8 cellular contexts compared by ENCODE assay signal in genomic region chr3:48465237-48465530, GRCh38. TPM values are rescaled to one million over a fixed set of nuclear protein-coding genes. Genes with fewer than 3 reads are reported as not detected.
A peak's percentile ranks its signal among the peaks of the same experiment; 100 is the strongest.
DNase-seq lines count a peak whose midpoint lies in the region; ATAC-seq, FAIRE-seq and TF ChIP-seq lines count a peak whose summit lies in the region.

No MANE protein-coding gene starts in this region.

- H3K4me1 Mint-ChIP-seq in activated T-helper 2 cell treated with anti-CD3 and anti-CD28 coated beads, Interferon-gamma antibody, Interleukin-2, Interleukin-4, amounts not matched to agents 10 μg/mL and 5 μg/mL and 100 μg/mL, durations not matched to agents 14 hours and 24 hours and 36 hours (ENCODE audit: low read depth): peaks cover 36% of the 10 kb centered on the region

- no peak for ATAC-seq in activated CD4-positive, CD25-positive, alpha-beta regulatory T cell treated with anti-CD3 and anti-CD28 coated beads, Interleukin-2, amount 50 U/mL, for 24 hours

- TF ChIP-seq EP300 in stomach (IDR thresholded peaks at IDR 0.05): no peak

- H3K9me3 ChIP-seq in kidney (ENCODE audit: control insufficient read depth in 1 of 2, low read length in 2 of 2): no peaks in the 10 kb centered on the region
- H3K9me3 ChIP-seq in stomach: no peaks in the 10 kb centered on the region

- TF ChIP-seq CTCF in kidney (IDR thresholded peaks at IDR 0.05; ENCODE audit: borderline replicate concordance, extremely low read depth, insufficient read depth) (no peak), stomach (IDR thresholded peaks at IDR 0.05) (peak in 1 of 7 experiments; percentile 62)

- no peaks in the 10 kb centered on the region for H3K9me3 Mint-ChIP-seq in activated T-helper 2 cell treated with anti-CD3 and anti-CD28 coated beads, Interferon-gamma antibody, Interleukin-2, Interleukin-4, amounts not matched to agents 10 μg/mL and 5 μg/mL and 100 μg/mL, durations not matched to agents 14 hours and 24 hours and 36 hours

- peak overlapping the region; percentile 54 to 80 for H3K9ac ChIP-seq in kidney (ENCODE audit: low read length in 2 of 2)

- TF ChIP-seq POLR2A in stomach (IDR thresholded peaks at IDR 0.05): no peak

- H3K4me3 ChIP-seq in kidney (ENCODE audit: low read length in 2 of 2) (no peak overlapping the region), stomach (peak overlapping the region in 1 of 4 donors; percentile 49)

- intact Hi-C loops in activated T-helper 2 cell treated with anti-CD3 and anti-CD28 coated beads, Interferon-gamma antibody, Interleukin-2, Interleukin-4, amounts not matched to agents 10 μg/mL and 5 μg/mL and 100 μg/mL, durations not matched to agents 14 hours and 24 hours and 36 hours (cut with micrococcal nuclease): no loop called here
- intact Hi-C loops in kidney (cut with DNase I): loop anchor here (5.0 kb wide), 1 partner anchor 37 kb away; the partner anchor contains the start of gene SHISA5
- intact Hi-C loops in stomach (cut with DNase I; ENCODE audit: low total_unique reads): no loop called here

- H3K4me3 Mint-ChIP-seq in activated T-helper 2 cell treated with anti-CD3 and anti-CD28 coated beads, Interferon-gamma antibody, Interleukin-2, Interleukin-4, amounts not matched to agents 10 μg/mL and 5 μg/mL and 100 μg/mL, durations not matched to agents 14 hours and 24 hours and 36 hours (ENCODE audit: low read depth): peak overlapping the region; percentile 94

- no peaks in the 10 kb centered on the region for H3K27me3 ChIP-seq in stomach

- H3K36me3 Mint-ChIP-seq in activated T-helper 2 cell treated with anti-CD3 and anti-CD28 coated beads, Interferon-gamma antibody, Interleukin-2, Interleukin-4, amounts not matched to agents 10 μg/mL and 5 μg/mL and 100 μg/mL, durations not matched to agents 14 hours and 24 hours and 36 hours (ENCODE audit: low read depth): peaks cover 56% of the 10 kb centered on the region

- H3K36me3 ChIP-seq in kidney (ENCODE audit: control insufficient read depth in 1 of 2, insufficient read depth in 2 of 2, low read length in 2 of 2): peaks cover 13 to 21% of the 10 kb centered on the region in 2 donors
- H3K36me3 ChIP-seq in stomach: peaks cover 47 to 60% (median 53%) of the 10 kb centered on the region in 4 donors

- no peaks in the 10 kb centered on the region for H3K27me3 Mint-ChIP-seq in activated T-helper 2 cell treated with anti-CD3 and anti-CD28 coated beads, Interferon-gamma antibody, Interleukin-2, Interleukin-4, amounts not matched to agents 10 μg/mL and 5 μg/mL and 100 μg/mL, durations not matched to agents 14 hours and 24 hours and 36 hours (ENCODE audit: low read depth)

- H3K27ac Mint-ChIP-seq in activated T-helper 2 cell treated with anti-CD3 and anti-CD28 coated beads, Interferon-gamma antibody, Interleukin-2, Interleukin-4, amounts not matched to agents 10 μg/mL and 5 μg/mL and 100 μg/mL, durations not matched to agents 14 hours and 24 hours and 36 hours: peak overlapping the region; percentile 84

- DNase-seq in DMS53 (lab: John Stamatoyannopoulos, UW) (peak; percentile 79), DMS53 treated with DMSO at 0.1 percent for 48 hours (lab: John Stamatoyannopoulos, UW; ENCODE audit: unreplicated experiment) (no peak), kidney (no peak), stomach (no peak), NCI-H2227 (lab: John Stamatoyannopoulos, UW; ENCODE audit: unreplicated experiment) (no peak)
- no peak for DNase-seq in activated T-helper 2 cell treated with anti-CD3 and anti-CD28 coated beads, Interferon-gamma antibody, Interleukin-2, Interleukin-4, amounts not matched to agents 10 μg/mL and 5 μg/mL and 100 μg/mL, durations not matched to agents 14 hours and 24 hours and 36 hours (ENCODE audit: low spot score)
- no peak for DNase-seq in stimulated activated CD4-positive, alpha-beta T cell treated with anti-CD3 and anti-CD28 coated beads, Interleukin-4, amount 100 ng/mL, for 4 hours

- H3K27ac ChIP-seq in kidney (ENCODE audit: low read depth in 2 of 2, low read length in 2 of 2) (peak overlapping the region; percentile 89 to 100), stomach (peak overlapping the region; percentile 97 to 100 (median 100))

- whole genome bisulfite sequencing in stomach, 5 donors: 11 to 15% (median 13%) methylated on average over 7 of the region's 7 CpGs

- H3K4me1 ChIP-seq in kidney (ENCODE audit: control insufficient read depth in 1 of 2, insufficient read depth in 1 of 2, low read depth in 1 of 2, low read length in 2 of 2) (peaks cover 23 to 39% of the 10 kb centered on the region in 2 donors), stomach (peaks cover 40 to 59% (median 53%) of the 10 kb centered on the region in 4 donors)

- FAIRE-seq in kidney (lab: Jason Lieb, UNC): no peak

RNA-seq across cellular contexts. Expression of gene ATRIP, which starts 18.6 kb away (rescaled TPM):
- total RNA-seq in activated T-helper 2 cell treated with anti-CD3 and anti-CD28 coated beads, Interferon-gamma antibody, Interleukin-2, Interleukin-4, amounts not matched to agents 10 μg/mL and 5 μg/mL and 100 μg/mL, durations not matched to agents 14 hours and 24 hours and 36 hours: 16.9 and 17.5 TPM in 2 replicates
- total RNA-seq in kidney (6.7 TPM), stomach (10 to 100 TPM in 2 of 5 donors, 1 to 10 TPM in 3; 2.3 to 34.4 (median 5.5) TPM)
- polyA plus RNA-seq in kidney (ENCODE audit: insufficient read depth, low read depth, low replicate concordance) (5.4 TPM), stomach (1 to 10 TPM; 2.9 to 5.8 (median 3.2) TPM)

RNA-seq across cellular contexts. Expression of gene TMA7, which starts 25.1 kb away (rescaled TPM):
- total RNA-seq in activated T-helper 2 cell treated with anti-CD3 and anti-CD28 coated beads, Interferon-gamma antibody, Interleukin-2, Interleukin-4, amounts not matched to agents 10 μg/mL and 5 μg/mL and 100 μg/mL, durations not matched to agents 14 hours and 24 hours and 36 hours: 270 and 289 TPM in 2 replicates
- 195 TPM for total RNA-seq in kidney
- polyA plus RNA-seq in kidney (ENCODE audit: insufficient read depth, low read depth, low replicate concordance): 631 TPM
- 100 to 1,000 TPM; 107 to 298 (median 230) TPM for total RNA-seq in stomach
- polyA plus RNA-seq in stomach: 100 to 1,000 TPM; 644 to 702 (median 660) TPM

RNA-seq across cellular contexts. Expression of gene CCDC51, which starts 25.3 kb away (rescaled TPM):
- 22.2 and 23.7 TPM in 2 replicates for total RNA-seq in activated T-helper 2 cell treated with anti-CD3 and anti-CD28 coated beads, Interferon-gamma antibody, Interleukin-2, Interleukin-4, amounts not matched to agents 10 μg/mL and 5 μg/mL and 100 μg/mL, durations not matched to agents 14 hours and 24 hours and 36 hours
- total RNA-seq in kidney: 13.8 TPM
- polyA plus RNA-seq in kidney (ENCODE audit: insufficient read depth, low read depth, low replicate concordance): 32.8 TPM
- 10 to 100 TPM in 1 of 5 donors, 1 to 10 TPM in 4; 1.8 to 12.5 (median 7.1) TPM for total RNA-seq in stomach
- polyA plus RNA-seq in stomach: 10 to 100 TPM in 1 of 3 donors, 1 to 10 TPM in 2; 6.0 to 10.3 (median 9.5) TPM

RNA-seq across cellular contexts. Expression of gene PLXNB1, which starts 35.3 kb away (rescaled TPM):
- total RNA-seq in activated T-helper 2 cell treated with anti-CD3 and anti-CD28 coated beads, Interferon-gamma antibody, Interleukin-2, Interleukin-4, amounts not matched to agents 10 μg/mL and 5 μg/mL and 100 μg/mL, durations not matched to agents 14 hours and 24 hours and 36 hours: 6.8 and 7.0 TPM in 2 replicates
- total RNA-seq in kidney (224 TPM), stomach (100 to 1,000 TPM in 4 of 5 donors, 10 to 100 TPM in 1; 86.7 to 874 (median 314) TPM)
- polyA plus RNA-seq in kidney (ENCODE audit: insufficient read depth, low read depth, low replicate concordance) (101 TPM), stomach (100 to 1,000 TPM in 1 of 3 donors, 10 to 100 TPM in 2; 13.9 to 157 (median 45.0) TPM)

RNA-seq across cellular contexts. Expression of gene SHISA5, which starts 38.8 kb away (rescaled TPM):
- total RNA-seq in activated T-helper 2 cell treated with anti-CD3 and anti-CD28 coated beads, Interferon-gamma antibody, Interleukin-2, Interleukin-4, amounts not matched to agents 10 μg/mL and 5 μg/mL and 100 μg/mL, durations not matched to agents 14 hours and 24 hours and 36 hours: 65.6 and 69.5 TPM in 2 replicates
- total RNA-seq in kidney: 214 TPM
- 157 TPM for polyA plus RNA-seq in kidney (ENCODE audit: insufficient read depth, low read depth, low replicate concordance)
- 100 to 1,000 TPM in 1 of 5 donors, 10 to 100 TPM in 4; 43.4 to 182 (median 51.8) TPM for total RNA-seq in stomach
- polyA plus RNA-seq in stomach: 100 to 1,000 TPM in 1 of 3 donors, 10 to 100 TPM in 2; 57.5 to 116 (median 58.7) TPM
